In genomic region chr14:103663506-103663905, GRCh38 we compare ENCODE assay signal across 1 cellular context.
TF ChIP-seq lines count a peak whose summit lies in the region.

No MANE protein-coding gene starts in this region.

TF ChIP-seq in HEK293T, 16 proteins besides CTCF, POLR2A, EP300 and RAD21:
- TF ChIP-seq FOXA1 (IDR thresholded peaks at IDR 0.05) (no peak), TARDBP (IDR thresholded peaks at IDR 0.05) (no peak), FOXK2 (IDR thresholded peaks at IDR 0.05) (no peak), ZNF384 (IDR thresholded peaks at IDR 0.05) (no peak), ELF4 (IDR thresholded peaks at IDR 0.05) (no peak), FOXM1 (IDR thresholded peaks at IDR 0.05; ENCODE audit: borderline replicate concordance) (no peak), SUZ12 (IDR thresholded peaks at IDR 0.05) (no peak), L3MBTL2 (conservative IDR thresholded peaks at IDR 0.05) (no peak), LEF1 (IDR thresholded peaks at IDR 0.05; ENCODE audit: borderline replicate concordance) (no peak), BHLHE40 (IDR thresholded peaks at IDR 0.05; ENCODE audit: borderline replicate concordance) (no peak), NFRKB (IDR thresholded peaks at IDR 0.05) (no peak), PKNOX1 (IDR thresholded peaks at IDR 0.05) (no peak), CTBP1 (IDR thresholded peaks at IDR 0.05; ENCODE audit: borderline replicate concordance) (no peak), HDGF (IDR thresholded peaks at IDR 0.05; ENCODE audit: borderline replicate concordance) (no peak), ARNT (IDR thresholded peaks at IDR 0.05) (no peak)
TF ChIP-seq in HEK293T: peak in this region for 0.
